26 cellular contexts compared by ENCODE assay signal in the genomic region with DNA sequence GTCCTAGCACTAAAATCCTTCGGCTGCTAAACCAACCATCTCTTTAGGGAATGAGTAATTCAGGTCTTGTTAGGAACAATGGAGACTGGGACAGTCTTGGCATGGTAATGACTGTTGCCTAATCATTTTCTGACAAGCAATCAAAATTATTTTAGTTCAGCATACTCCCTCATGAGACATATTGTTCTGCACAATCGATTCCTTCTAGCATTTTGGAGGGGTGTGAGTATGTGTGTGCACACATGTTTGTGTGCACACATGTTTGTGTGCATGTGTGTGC. TPM values are rescaled to one million over a fixed set of nuclear protein-coding genes. Genes with fewer than 3 reads are reported as not detected.
A peak's percentile ranks its signal among the peaks of the same experiment; 100 is the strongest.
DNase-seq lines count a peak whose midpoint lies in the region; ATAC-seq and TF ChIP-seq lines count a peak whose summit lies in the region.
"Had no signal": no experiment of that assay in that cellular context is flagged by ENCODE, and none has a peak within 500 bp of the region (broad histone marks: within the 10 kb centered on the region; RNA-seq: fewer than 3 reads in every experiment).

No MANE protein-coding gene starts in this region.

- H3K27ac ChIP-seq in suprapubic skin = peak overlapping the region; percentile 77
- H3K27ac ChIP-seq: HL-60, SJCRH30 had no signal

- H3K4me3 Mint-ChIP-seq in activated naive CD4-positive, alpha-beta T cell treated with anti-CD3 and anti-CD28 coated beads, Interleukin-2, amount 50 U/mL, for 24 hours = no peak overlapping the region

- no peaks in the 10 kb centered on the region for H3K36me3 ChIP-seq in suprapubic skin
- H3K36me3 ChIP-seq: SJCRH30 had no signal

- H3K27me3 Mint-ChIP-seq in activated naive CD4-positive, alpha-beta T cell treated with anti-CD3 and anti-CD28 coated beads, Interleukin-2, amount 50 U/mL, for 24 hours = no peaks in the 10 kb centered on the region

- peaks cover 48% of the 10 kb centered on the region for H3K4me1 ChIP-seq in suprapubic skin
- H3K4me1 ChIP-seq: SJCRH30 had no signal

- no peak for TF ChIP-seq POLR2A in suprapubic skin (IDR thresholded peaks at IDR 0.05)

- H3K4me3 ChIP-seq in cardiac fibroblast (replicated peaks in 1 of 2; ENCODE audit: low read depth in 2 of 2, low read length in 2 of 2) (no peak overlapping the region), fibroblast of the aortic adventitia (ENCODE audit: low read depth, low read length) (no peak overlapping the region), suprapubic skin (no peak overlapping the region)
- H3K4me3 ChIP-seq: SJCRH30 had no signal

- ATAC-seq in Right ventricle myocardium superior (ENCODE audit: poor library complexity) (no peak), HG02938 (IDR thresholded peaks at IDR 0.05; ENCODE audit: unreplicated experiment) (no peak)
- ATAC-seq: HCT116, SK-N-SH treated with all-trans-retinoic acid at 6 μM for 48 hours had no signal

- 28% methylated on average over 2 of the region's 2 CpGs for WGBS in suprapubic skin

- H3K27me3 ChIP-seq in suprapubic skin = peaks cover 4% of the 10 kb centered on the region

- peak overlapping the region; percentile 60 for H3K27ac Mint-ChIP-seq in activated naive CD4-positive, alpha-beta T cell treated with anti-CD3 and anti-CD28 coated beads, Interleukin-2, amount 50 U/mL, for 24 hours

- TF ChIP-seq EP300 in suprapubic skin (IDR thresholded peaks at IDR 0.05) = no peak

- H3K4me1 Mint-ChIP-seq in activated naive CD4-positive, alpha-beta T cell treated with anti-CD3 and anti-CD28 coated beads, Interleukin-2, amount 50 U/mL, for 24 hours = peaks cover 65% of the 10 kb centered on the region

- H3K9me3 ChIP-seq in suprapubic skin = no peaks in the 10 kb centered on the region
- H3K9me3 ChIP-seq: SJCRH30 had no signal

- intact Hi-C loops in Right ventricle myocardium superior (cut with DNase I) = no loop called here

- no peak for DNase-seq in activated naive CD4-positive, alpha-beta T cell treated with Interleukin-2 at 50 U/mL for 16 hours
- DNase-seq in cardiac fibroblast (ENCODE audit: low read depth in 2 of 2) (peak; percentile 7 to 29), fibroblast of the aortic adventitia (ENCODE audit: low read depth) (peak; percentile 24), suprapubic skin (ENCODE audit: low spot score in 2 of 2) (no peak), Right ventricle myocardium superior (no peak), 8988T (no peak)
- DNase-seq: DMS53, Karpas-422, MV-4-11, NCI-H1105, NCI-H1436 treated with DMSO at 0.1 percent for 48 hours, NCI-H187 treated with DMSO at 0.1 percent for 48 hours, NCI-H446, NCI-H524 treated with DMSO at 0.1 percent for 48 hours, NCI-H774, SJCRH30 had no signal

- H3K9me3 Mint-ChIP-seq in activated naive CD4-positive, alpha-beta T cell treated with anti-CD3 and anti-CD28 coated beads, Interleukin-2, amount 50 U/mL, for 24 hours = no peaks in the 10 kb centered on the region

- no peaks in the 10 kb centered on the region for H3K36me3 Mint-ChIP-seq in activated naive CD4-positive, alpha-beta T cell treated with anti-CD3 and anti-CD28 coated beads, Interleukin-2, amount 50 U/mL, for 24 hours

- TF ChIP-seq CTCF in cardiac fibroblast (IDR thresholded peaks at IDR 0.05; ENCODE audit: low read depth, low read length) (no peak), fibroblast of the aortic adventitia (IDR thresholded peaks at IDR 0.05; ENCODE audit: insufficient read depth, low read length) (no peak), suprapubic skin (IDR thresholded peaks at IDR 0.05) (no peak)

RNA-seq across cellular contexts. Expression of a gene that starts 2.1 kb away (rescaled TPM):
- total RNA-seq in fibroblast of the aortic adventitia (ENCODE audit: low replicate concordance) (not detected in 2 replicates), suprapubic skin (1,000 to 10,000 TPM; 4,815 to 9,656 (median 5,822) TPM), Right ventricle myocardium superior (not detected)
- total RNA-seq: A172, Daoy, G401, H4, M059J, SJCRH30 had no signal

RNA-seq across cellular contexts. Expression of a gene that starts 21.0 kb away (rescaled TPM):
- total RNA-seq in fibroblast of the aortic adventitia (ENCODE audit: low replicate concordance) = not detected in 2 replicates
- 100 to 1,000 TPM; 146 to 424 (median 275) TPM for total RNA-seq in suprapubic skin
- total RNA-seq in Right ventricle myocardium superior = not detected
- total RNA-seq: A172, Daoy, G401, H4, M059J, SJCRH30 had no signal

RNA-seq across cellular contexts. Expression of a gene that starts 30.3 kb away (rescaled TPM):
- total RNA-seq in fibroblast of the aortic adventitia (ENCODE audit: low replicate concordance) (not detected in 2 replicates), suprapubic skin (1,000 to 10,000 TPM in 2 of 4 donors, 100 to 1,000 TPM in 2; 357 to 1,953 (median 1,221) TPM), Right ventricle myocardium superior (not detected)
- total RNA-seq: A172, G401, M059J, SJCRH30 had no signal

Comparison
In these comparisons a context has a peak if more than half of its experiments do, and no peak if none do; other contexts are left out.
1. DNase-seq: peak in cardiac fibroblast (2 of 2) and fibroblast of the aortic adventitia (single experiment); none in activated naive CD4-positive, alpha-beta T cell treated with Interleukin-2 at 50 U/mL for 16 hours (single experiment), suprapubic skin (0 of 2), Right ventricle myocardium superior (single experiment) and 8988T (single experiment).
2. RNA of a gene that starts 2.1 kb away (total RNA-seq): 4,815 to 9,656 TPM in suprapubic skin; not detected in Right ventricle myocardium superior (single experiment) and not detected in fibroblast of the aortic adventitia; every median in the first group is over 1,000 times any median in the second.
3. RNA of a gene that starts 21.0 kb away (total RNA-seq): 146 to 424 TPM in suprapubic skin; not detected in fibroblast of the aortic adventitia and not detected in Right ventricle myocardium superior (single experiment); every median in the first group is over 100 times any median in the second.
4. RNA of a gene that starts 30.3 kb away (total RNA-seq): 357 to 1,953 TPM in suprapubic skin; not detected in fibroblast of the aortic adventitia and not detected in Right ventricle myocardium superior (single experiment); every median in the first group is over 100 times any median in the second.